Comparison of ENCODE assay signal across 19 cellular contexts in the genomic region with DNA sequence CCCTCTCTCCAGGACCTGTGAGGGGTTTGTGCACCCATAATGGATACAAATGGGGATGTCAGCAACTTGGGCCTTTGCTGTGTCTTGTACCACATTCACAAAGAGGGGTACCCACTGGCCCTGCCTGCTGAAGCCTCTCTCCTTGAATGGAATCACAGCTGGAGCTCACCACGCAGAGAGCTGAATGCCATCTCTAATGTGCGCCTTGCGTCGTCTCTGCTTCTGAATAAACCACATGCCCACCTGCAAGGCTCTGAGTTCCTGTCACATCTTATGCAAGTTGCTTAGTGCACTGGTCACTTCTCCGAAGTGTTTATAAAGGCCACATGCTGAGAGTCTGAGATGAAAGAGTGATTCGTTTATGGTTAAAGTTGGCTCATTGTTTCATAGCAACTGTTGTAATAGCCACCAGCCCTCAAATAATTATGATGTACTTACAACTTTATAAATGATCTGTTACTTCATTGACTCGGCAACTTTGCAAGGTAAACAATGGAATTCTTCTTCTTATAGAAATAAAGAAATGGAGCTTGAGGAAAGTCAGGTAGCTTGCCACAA. TPM values are rescaled to one million over a fixed set of nuclear protein-coding genes. Genes with fewer than 3 reads are reported as not detected.
DNase-seq lines count a peak whose midpoint lies in the region; FAIRE-seq and TF ChIP-seq lines count a peak whose summit lies in the region.
"Had no signal": no experiment of that assay in that cellular context is flagged by ENCODE, and none has a peak within 500 bp of the region (broad histone marks: within the 10 kb centered on the region; RNA-seq: fewer than 3 reads in every experiment).

No MANE protein-coding gene starts in this region.

- 0 out of 2 replicates have a peak overlapping the region, but pooled peaks have one; percentile 3 for H2BK12ac ChIP-seq in H1 (ENCODE audit: low read depth, low read length)

- peaks cover 0 to 6% (median 0%) of the 10 kb centered on the region in 4 experiments; a peak in 1 of 7 replicates for H3K4me1 ChIP-seq in H1 (replicated peaks in 1 of 4; ENCODE audit: control insufficient read depth in 3 of 4, insufficient read depth in 4 of 4, low read length in 3 of 4)
- peaks cover 0 to under 1% (median 0%) of the 10 kb centered on the region in 6 donors for H3K4me1 ChIP-seq in spleen

- peaks cover 13% of the 10 kb centered on the region for H3K4me1 Mint-ChIP-seq in progenitor cell of endocrine pancreas (ENCODE audit: low read depth)

- no peak overlapping the region for H3K9ac ChIP-seq in H1 (replicated peaks in 1 of 4; ENCODE audit: extremely low read depth in 1 of 4, low read depth in 3 of 4, low read length in 3 of 4)
- H3K9ac ChIP-seq: SK-N-SH had no signal

- no peaks in the 10 kb centered on the region for H3K79me1 ChIP-seq in H1 (ENCODE audit: low read depth, low read length)

- FAIRE-seq in H1 (lab: Jason Lieb, UNC): no peak
- FAIRE-seq: HTR-8/SVneo had no signal

- H3K9me3 ChIP-seq in H1 (ENCODE audit: insufficient read depth in 2 of 2, low read depth in 1 of 2, low read length in 1 of 2) (no peaks in the 10 kb centered on the region), spleen (no peaks in the 10 kb centered on the region)
- H3K9me3 ChIP-seq: SK-N-SH had no signal

- no peak overlapping the region; a peak in 1 of 4 replicates for H3K4me2 ChIP-seq in H1 (ENCODE audit: insufficient read depth in 1 of 2, low read depth in 2 of 2, low read length in 2 of 2)
- H3K4me2 ChIP-seq: SK-N-SH had no signal

- H3K18ac ChIP-seq in H1 (ENCODE audit: extremely low read depth, low read length): no peak overlapping the region

- no peak overlapping the region for H3K4me3 ChIP-seq in H1 (ENCODE audit: extremely low read depth in 1 of 4, insufficient read depth in 2 of 4, low read depth in 3 of 4, low read length in 4 of 4)
- no peak overlapping the region for H3K4me3 ChIP-seq in spleen

- H3K36me3 ChIP-seq in H1 (ENCODE audit: control insufficient read depth in 2 of 4, insufficient read depth in 4 of 4, low read length in 3 of 4): no peaks in the 10 kb centered on the region
- H3K36me3 ChIP-seq in spleen: no peaks in the 10 kb centered on the region

- no peak overlapping the region for H4K91ac ChIP-seq in H1 (replicated peaks; ENCODE audit: insufficient read length, low read length)

- no peak overlapping the region for H3K23ac ChIP-seq in H1 (ENCODE audit: insufficient read length)

- no peak overlapping the region for H3K4me3 Mint-ChIP-seq in progenitor cell of endocrine pancreas (ENCODE audit: low read depth)

- H2BK20ac ChIP-seq in H1 (ENCODE audit: low read length): no peak overlapping the region

- H3K23me2 ChIP-seq in H1 (ENCODE audit: low read depth, low read length): no peaks in the 10 kb centered on the region

- POLR2A ChIA-PET in H1 (lab: Charles Lee; ENCODE audit: partially characterized antibody): no interaction called here

- no peaks in the 10 kb centered on the region for H3K27me3 Mint-ChIP-seq in progenitor cell of endocrine pancreas

- H3K36me3 Mint-ChIP-seq in progenitor cell of endocrine pancreas (ENCODE audit: insufficient read depth): no peaks in the 10 kb centered on the region

- H2BK5ac ChIP-seq in H1 (ENCODE audit: low read depth, low read length): no peak overlapping the region

- H3K27ac ChIP-seq in H1 (ENCODE audit: low read depth, low read length) (no peak overlapping the region), spleen (no peak overlapping the region)

- H4K5ac ChIP-seq in H1 (ENCODE audit: insufficient read length, low read depth, low read length): no peak overlapping the region

- H3K27me3 ChIP-seq in H1 (replicated peaks in 1 of 4; ENCODE audit: control insufficient read depth in 3 of 4, extremely low read depth in 1 of 4, insufficient read depth in 3 of 4, low read length in 3 of 4) (no peaks in the 10 kb centered on the region), spleen (replicated peaks in 1 of 7) (no peaks in the 10 kb centered on the region)

- H4K8ac ChIP-seq in H1 (ENCODE audit: extremely low read depth, insufficient read depth, low read length): peak overlapping the region; percentile 25; the same call in 1 of the 2 replicates

- CTCF ChIA-PET in H1 (lab: Charles Lee; ENCODE audit: partially characterized antibody): no interaction called here

- TF ChIP-seq CTCF in H1 (IDR thresholded peaks at IDR 0.05; ENCODE audit: control extremely low read depth in 1 of 3, insufficient read depth in 1 of 3, low read depth in 1 of 3, low read length in 3 of 3) (no peak), progenitor cell of endocrine pancreas (IDR thresholded peaks at IDR 0.05; ENCODE audit: unreplicated experiment) (no peak), spleen (IDR thresholded peaks at IDR 0.05 in 8 of 11, conservative IDR thresholded peaks at IDR 0.05 in 3 of 11) (no peak)

- H3K9me3 Mint-ChIP-seq in progenitor cell of endocrine pancreas (ENCODE audit: low read depth): no peaks in the 10 kb centered on the region

- H3K14ac ChIP-seq in H1 (ENCODE audit: insufficient read length): no peak overlapping the region

- H3K4ac ChIP-seq in H1 (replicated peaks; ENCODE audit: insufficient read length, low read depth, low read length): no peak overlapping the region

- no peak overlapping the region for H2BK120ac ChIP-seq in H1 (replicated peaks; ENCODE audit: low read depth, low read length)

- no peaks in the 10 kb centered on the region for H3K79me2 ChIP-seq in H1 (ENCODE audit: control insufficient read depth in 1 of 2, insufficient read depth in 2 of 2, low read length in 2 of 2)

- H3K56ac ChIP-seq in H1 (replicated peaks; ENCODE audit: insufficient read length, low read depth, low read length): no peak overlapping the region

- no peak overlapping the region for H2AK5ac ChIP-seq in H1 (ENCODE audit: low read depth, low read length)

- peak; percentile 7 for DNase-seq in NCI-H2227 (lab: John Stamatoyannopoulos, UW; ENCODE audit: unreplicated experiment)
- no peak for DNase-seq in NCI-H2227 treated with DMSO at 0.1 percent for 48 hours (lab: John Stamatoyannopoulos, UW)
- no peak for DNase-seq in H1 (ENCODE audit: low read depth in 1 of 2, low spot score in 2 of 2)
- no peak for DNase-seq in progenitor cell of endocrine pancreas (ENCODE audit: low spot score, unreplicated experiment)
- DNase-seq in GF-D8 (lab: John Stamatoyannopoulos, UW): no peak
- DNase-seq in dedifferentiated amniotic fluid mesenchymal stem cell (ENCODE audit: extremely low spot score): no peak
- DNase-seq in spleen: no peak
- no peak for DNase-seq in activated effector memory CD4-positive, alpha-beta T cell treated with anti-CD3 and anti-CD28 coated beads, Interleukin-2, amount 50 U/mL, for 16 hours
- DNase-seq: AML-193, C1 segment of cervical spinal cord, GDM1, KG1, NCI-H1105, NCI-H1694, NCI-H2081, NCI-H510A treated with DMSO at 0.1 percent for 48 hours, SIG-M5, SK-N-SH had no signal

- no peak for TF ChIP-seq POLR2A in H1 (IDR thresholded peaks at IDR 0.05; ENCODE audit: control extremely low read depth in 1 of 2, low read depth in 2 of 2, low read length in 2 of 2)
- no peak for TF ChIP-seq POLR2A in spleen (IDR thresholded peaks at IDR 0.05)

- intact Hi-C loops in spleen (cut with DNase I; ENCODE audit: low total_unique reads): no loop called here

- peak overlapping the region; percentile 75 for H3K27ac Mint-ChIP-seq in progenitor cell of endocrine pancreas

- H2AFZ ChIP-seq in H1 (ENCODE audit: low read length): no peak overlapping the region

- no peak overlapping the region for H2BK15ac ChIP-seq in H1 (ENCODE audit: low read length)

- no peaks in the 10 kb centered on the region for H4K20me1 ChIP-seq in H1 (replicated peaks in 1 of 2; ENCODE audit: control insufficient read depth in 1 of 2, insufficient read depth in 2 of 2, low read length in 2 of 2)

- no peak for TF ChIP-seq RAD21 in H1 (IDR thresholded peaks at IDR 0.05 in 1 of 2, conservative IDR thresholded peaks at IDR 0.05 in 1 of 2; ENCODE audit: low read depth in 2 of 2, low read length in 2 of 2)

- 58% methylated on average over 7 of the region's 7 CpGs; no CpG with 5 or more reads in 1 of the 2 experiments for WGBS in H1 (ENCODE audit: extremely low coverage in 1 of 2, insufficient coverage in 1 of 2, insufficient read length in 1 of 2, insufficient replicate concordance in 2 of 2, low coverage in 1 of 2, low lambda C conversion rate in 2 of 2, missing lambda C conversion rate in 1 of 2), 2 experiments
- 78 to 87% (median 83%) methylated on average over 7 of the region's 7 CpGs for WGBS in spleen, 5 donors

- TF ChIP-seq EP300 in H1 (IDR thresholded peaks at IDR 0.05; ENCODE audit: borderline replicate concordance in 1 of 2, low read depth in 2 of 2, low read length in 2 of 2): no peak

TF ChIP-seq in H1, 55 proteins besides CTCF, POLR2A, EP300 and RAD21 (continues in another document):
- TF ChIP-seq YY1 (IDR thresholded peaks at IDR 0.05; ENCODE audit: low read depth, low read length) (no peak), GABPA (IDR thresholded peaks at IDR 0.05; ENCODE audit: borderline replicate concordance, insufficient read depth, low read length) (no peak), TAF1 (IDR thresholded peaks at IDR 0.05; ENCODE audit: low read depth, low read length) (no peak)

RNA-seq across cellular contexts. Expression of gene PUDP, which starts 6.2 kb away (rescaled TPM):
- 27.2 and 29.4 TPM in 2 replicates for total RNA-seq in H1 (2021; fragmentation: NEBNext Ultra II Directional; extraction: Animal tissue kit (Norgen Biotek cat#: 25700))
- polyA plus RNA-seq in H1 (2011; rRNA removed) (21.8 and 30.2 TPM in 2 replicates), spleen (10 to 100 TPM in 1 of 3 donors, 1 to 10 TPM in 2; 9.2 to 11.9 (median 9.4) TPM)
- polyA plus RNA-seq in H1 (2011; cell fraction: cytosol; rRNA removed): 30.4 TPM
- polyA plus RNA-seq in H1 (2011; cell fraction: nucleus; rRNA removed): 14.6 TPM
- polyA plus RNA-seq in H1 (2012, experiment 1 of 2): 24.3 to 30.8 TPM (median 26.6 TPM) in 4 replicates
- polyA plus RNA-seq in H1 (2012, experiment 2 of 2): 4.2 TPM
- 14.9 TPM for polyA plus RNA-seq in H1 (2013, experiment 1 of 2)
- polyA plus RNA-seq in H1 (2013, experiment 2 of 2): 14.6 TPM
- 30.6 and 33.5 TPM in 2 replicates for polyA minus RNA-seq in H1 (2011; rRNA and poly(A)+ RNA removed)
- polyA minus RNA-seq in H1 (2011; cell fraction: cytosol; rRNA and poly(A)+ RNA removed): 15.5 TPM
- polyA minus RNA-seq in H1 (2011; cell fraction: nucleus; rRNA and poly(A)+ RNA removed): 17.3 TPM
- total RNA-seq in progenitor cell of endocrine pancreas (53.6 and 59.9 TPM in 2 replicates), spleen (10 to 100 TPM; 19.6 to 27.2 (median 22.0) TPM)

RNA-seq across cellular contexts. Expression of gene STS, which starts 6.6 kb away (rescaled TPM):
- total RNA-seq in H1 (2021; fragmentation: NEBNext Ultra II Directional; extraction: Animal tissue kit (Norgen Biotek cat#: 25700)): 1.4 and 1.5 TPM in 2 replicates
- 0.39 and 0.67 TPM in 2 replicates for polyA plus RNA-seq in H1 (2011; rRNA removed)
- 0.39 TPM for polyA plus RNA-seq in H1 (2011; cell fraction: cytosol; rRNA removed)
- polyA plus RNA-seq in H1 (2011; cell fraction: nucleus; rRNA removed): 1.4 TPM
- polyA plus RNA-seq in H1 (2012, experiment 1 of 2): 0.74 to 1.3 TPM (median 0.95 TPM) in 4 replicates
- polyA plus RNA-seq in H1 (2012, experiment 2 of 2): 0.12 TPM
- polyA plus RNA-seq in H1 (2013, experiment 1 of 2): 1.3 TPM
- 1.3 TPM for polyA plus RNA-seq in H1 (2013, experiment 2 of 2)
- 2.3 and 3.1 TPM in 2 replicates for polyA minus RNA-seq in H1 (2011; rRNA and poly(A)+ RNA removed)
- polyA minus RNA-seq in H1 (2011; cell fraction: cytosol; rRNA and poly(A)+ RNA removed): 0.59 TPM
- 5.3 TPM for polyA minus RNA-seq in H1 (2011; cell fraction: nucleus; rRNA and poly(A)+ RNA removed)
- total RNA-seq in progenitor cell of endocrine pancreas: 7.6 and 7.8 TPM in 2 replicates
- total RNA-seq in spleen: 10 to 100 TPM in 2 of 7 donors, 1 to 10 TPM in 5; 5.3 to 11.9 (median 8.1) TPM
- polyA plus RNA-seq in spleen: 1 to 10 TPM; 1.3 to 1.8 (median 1.6) TPM
